Comparison of ENCODE assay signal across 13 cellular contexts in genomic region chr4:8289151-8289750, GRCh38. TPM values are rescaled to one million over a fixed set of nuclear protein-coding genes. Genes with fewer than 3 reads are reported as not detected.
"Had no signal": no experiment of that assay in that cellular context is flagged by ENCODE, and none has a peak within 500 bp of the region (broad histone marks: within the 10 kb centered on the region; RNA-seq: fewer than 3 reads in every experiment).

No MANE protein-coding gene starts in this region.

- H3K27me3 ChIP-seq: uterus had no signal

- H3K27ac ChIP-seq: prostate gland, uterus had no signal

- H3K27ac Mint-ChIP-seq: activated T-helper 17 cell treated with anti-CD3 and anti-CD28 coated beads, Interleukin-2, amount 50 U/mL, for 72 hours; memory B cell; natural killer cell; stimulated activated effector memory CD8-positive, alpha-beta T cell treated with anti-CD3 and anti-CD28 coated beads, Interleukin-12 subunit alpha, Interleukin-12 subunit beta, amount 100 ng/mL, for 72 hours had no signal

- H3K9me3 ChIP-seq: prostate gland, uterus had no signal

- ATAC-seq: activated T-helper 17 cell treated with anti-CD3 and anti-CD28 coated beads, Interleukin-2, amount 50 U/mL, for 72 hours; natural killer cell; stimulated activated effector memory CD8-positive, alpha-beta T cell treated with anti-CD3 and anti-CD28 coated beads, Interleukin-12 subunit alpha, Interleukin-12 subunit beta, amount 100 ng/mL, for 72 hours had no signal

- H3K36me3 ChIP-seq: prostate gland, uterus had no signal

- H3K27me3 Mint-ChIP-seq: activated T-helper 17 cell treated with anti-CD3 and anti-CD28 coated beads, Interleukin-2, amount 50 U/mL, for 72 hours had no signal

- H3K4me1 Mint-ChIP-seq: activated T-helper 17 cell treated with anti-CD3 and anti-CD28 coated beads, Interleukin-2, amount 50 U/mL, for 72 hours; natural killer cell; stimulated activated effector memory CD8-positive, alpha-beta T cell treated with anti-CD3 and anti-CD28 coated beads, Interleukin-12 subunit alpha, Interleukin-12 subunit beta, amount 100 ng/mL, for 72 hours had no signal

- H3K36me3 Mint-ChIP-seq: memory B cell, natural killer cell had no signal

- H3K4me3 ChIP-seq: prostate gland, uterus had no signal

- H3K4me1 ChIP-seq: prostate gland, uterus had no signal

- DNase-seq: activated CD4-positive, alpha-beta T cell treated with anti-CD3 and anti-CD28 coated beads for 1 hour; activated CD4-positive, alpha-beta T cell treated with anti-CD3 and anti-CD28 coated beads, Interleukin-2, amount 50 U/mL, for 4 hours; activated naive CD4-positive, alpha-beta T cell treated with Interleukin-2 at 50 U/mL for 16 hours; activated T-cell treated with anti-CD3 and anti-CD28 coated beads for 4 hours; anterior cingulate cortex; natural killer cell; nucleus accumbens; T1000 had no signal

- H3K4me3 Mint-ChIP-seq: activated T-helper 17 cell treated with anti-CD3 and anti-CD28 coated beads, Interleukin-2, amount 50 U/mL, for 72 hours; natural killer cell; stimulated activated effector memory CD8-positive, alpha-beta T cell treated with anti-CD3 and anti-CD28 coated beads, Interleukin-12 subunit alpha, Interleukin-12 subunit beta, amount 100 ng/mL, for 72 hours had no signal

- H3K9me3 Mint-ChIP-seq: activated T-helper 17 cell treated with anti-CD3 and anti-CD28 coated beads, Interleukin-2, amount 50 U/mL, for 72 hours; memory B cell; natural killer cell; stimulated activated effector memory CD8-positive, alpha-beta T cell treated with anti-CD3 and anti-CD28 coated beads, Interleukin-12 subunit alpha, Interleukin-12 subunit beta, amount 100 ng/mL, for 72 hours had no signal

RNA-seq across cellular contexts. Expression of gene HTRA3, which starts 19.7 kb away (rescaled TPM):
- total RNA-seq: activated T-helper 17 cell treated with anti-CD3 and anti-CD28 coated beads, Interleukin-2, amount 50 U/mL, for 72 hours; natural killer cell had no signal
